ENCODE assay signal across 10 cellular contexts in the genomic region with DNA sequence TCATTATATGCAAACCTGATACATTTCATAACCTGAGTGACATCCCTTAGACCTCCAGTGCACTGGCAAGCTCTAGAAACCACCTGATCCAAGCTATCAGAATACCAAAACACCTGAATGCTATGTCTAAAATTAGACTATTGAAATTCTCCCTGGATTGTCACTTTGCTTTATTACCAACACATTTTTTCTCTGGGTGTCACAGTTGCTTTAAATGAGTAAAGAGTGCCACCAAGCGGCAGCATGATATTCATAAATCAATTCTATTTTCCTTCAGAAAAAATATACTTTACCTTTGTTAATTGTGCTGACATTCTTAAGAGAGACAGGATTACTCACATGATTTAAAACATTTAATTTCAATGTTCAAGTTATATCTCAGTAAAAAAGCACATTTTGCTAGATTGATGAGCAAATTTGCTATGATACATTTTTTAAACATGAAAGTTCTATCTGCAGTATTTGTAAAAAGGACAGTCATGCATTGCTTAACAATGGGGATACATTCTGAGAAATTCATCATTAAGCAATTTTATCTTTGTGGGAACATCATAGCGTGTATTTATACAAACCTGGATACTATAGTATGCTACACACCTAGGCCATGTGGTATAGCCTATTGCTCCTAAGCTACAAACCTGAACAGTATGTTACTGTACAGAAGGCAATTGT.
DNase-seq lines count a peak whose midpoint lies in the region; ATAC-seq and TF ChIP-seq lines count a peak whose summit lies in the region.
"Had no signal": no experiment of that assay in that cellular context is flagged by ENCODE, and none has a peak within 500 bp of the region (broad histone marks: within the 10 kb centered on the region; RNA-seq: fewer than 3 reads in every experiment).

No MANE protein-coding gene starts in this region.

- TF ChIP-seq CTCF in smooth muscle cell (IDR thresholded peaks at IDR 0.05; ENCODE audit: borderline replicate concordance, insufficient read depth, poor library complexity, severe bottlenecking) = peak; percentile 78

- 0% methylated on average over 2 of the region's 2 CpGs for WGBS in smooth muscle cell (ENCODE audit: low lambda C conversion rate)

- peak; percentile 33 to 78 (median 51) for DNase-seq in NCI-H1417 (lab: John Stamatoyannopoulos, UW)
- DNase-seq in NCI-H1417 treated with DMSO at 0.1 percent for 48 hours (lab: John Stamatoyannopoulos, UW) = no peak
- DNase-seq in NCI-H69 (lab: John Stamatoyannopoulos, UW) = peak; percentile 75
- DNase-seq in glomerular endothelial cell (ENCODE audit: extremely low read depth, low read depth, low spot score) = peak; percentile 23
- DNase-seq in smooth muscle cell (lab: John Stamatoyannopoulos, UW; ENCODE audit: unreplicated experiment) = no peak
- DNase-seq in UCSD-AML1 (lab: John Stamatoyannopoulos, UW; ENCODE audit: unreplicated experiment) = no peak

- H3K9ac ChIP-seq in smooth muscle cell (ENCODE audit: low read depth) = no peak overlapping the region

- H3K27ac Mint-ChIP-seq in activated T-helper 17 cell treated with anti-CD3 and anti-CD28 coated beads, Interleukin-2, amount 50 U/mL, for 72 hours = no peak overlapping the region
- H3K27ac Mint-ChIP-seq: activated naive CD4-positive, alpha-beta T cell treated with anti-CD3 and anti-CD28 coated beads, Interleukin-2, amount 50 U/mL, for 72 hours; stimulated activated naive CD8-positive, alpha-beta T cell treated with anti-CD3 and anti-CD28 coated beads, Interleukin-15, Interleukin-2, amounts not matched to agents 100 ng/mL and 50 ng/mL, for 24 hours had no signal

- H3K36me3 Mint-ChIP-seq in activated T-helper 17 cell treated with anti-CD3 and anti-CD28 coated beads, Interleukin-2, amount 50 U/mL, for 72 hours (ENCODE audit: low read depth) = no peaks in the 10 kb centered on the region
- H3K36me3 Mint-ChIP-seq: activated naive CD4-positive, alpha-beta T cell treated with anti-CD3 and anti-CD28 coated beads, Interleukin-2, amount 50 U/mL, for 72 hours had no signal

- no peak overlapping the region for H3K27ac ChIP-seq in smooth muscle cell (ENCODE audit: low read depth)

- H3K4me1 Mint-ChIP-seq in activated T-helper 17 cell treated with anti-CD3 and anti-CD28 coated beads, Interleukin-2, amount 50 U/mL, for 72 hours = no peaks in the 10 kb centered on the region

- no peaks in the 10 kb centered on the region for H3K27me3 ChIP-seq in smooth muscle cell (ENCODE audit: low read depth)

- no peak overlapping the region for H2AFZ ChIP-seq in smooth muscle cell (ENCODE audit: low read depth)

- ATAC-seq in HG02678 (IDR thresholded peaks at IDR 0.05; ENCODE audit: unreplicated experiment) = peak; percentile 25
- ATAC-seq in activated T-helper 17 cell treated with anti-CD3 and anti-CD28 coated beads, Interleukin-2, amount 50 U/mL, for 72 hours (replicated peaks) = peak; percentile 31

- no peak overlapping the region for H3K4me3 Mint-ChIP-seq in activated T-helper 17 cell treated with anti-CD3 and anti-CD28 coated beads, Interleukin-2, amount 50 U/mL, for 72 hours
- H3K4me3 Mint-ChIP-seq: stimulated activated naive CD8-positive, alpha-beta T cell treated with anti-CD3 and anti-CD28 coated beads, Interleukin-15, Interleukin-2, amounts not matched to agents 100 ng/mL and 50 ng/mL, for 24 hours had no signal

- no peaks in the 10 kb centered on the region for H3K27me3 Mint-ChIP-seq in activated T-helper 17 cell treated with anti-CD3 and anti-CD28 coated beads, Interleukin-2, amount 50 U/mL, for 72 hours
- H3K27me3 Mint-ChIP-seq: stimulated activated naive CD8-positive, alpha-beta T cell treated with anti-CD3 and anti-CD28 coated beads, Interleukin-15, Interleukin-2, amounts not matched to agents 100 ng/mL and 50 ng/mL, for 24 hours had no signal

- H4K20me1 ChIP-seq in smooth muscle cell (ENCODE audit: low read depth) = no peaks in the 10 kb centered on the region

- H3K79me2 ChIP-seq in smooth muscle cell (ENCODE audit: low read depth) = no peaks in the 10 kb centered on the region

- no peaks in the 10 kb centered on the region for H3F3A ChIP-seq in smooth muscle cell (ENCODE audit: low read depth)

- no peaks in the 10 kb centered on the region for H3K4me1 ChIP-seq in smooth muscle cell (ENCODE audit: low read depth)

- no peaks in the 10 kb centered on the region for H3K9me3 ChIP-seq in smooth muscle cell (replicated peaks; ENCODE audit: low read depth)

- no peak overlapping the region for H3K4me2 ChIP-seq in smooth muscle cell

- no peak overlapping the region for H3K4me3 ChIP-seq in smooth muscle cell

- no peaks in the 10 kb centered on the region for H3K9me3 Mint-ChIP-seq in activated T-helper 17 cell treated with anti-CD3 and anti-CD28 coated beads, Interleukin-2, amount 50 U/mL, for 72 hours
- H3K9me3 Mint-ChIP-seq: activated naive CD4-positive, alpha-beta T cell treated with anti-CD3 and anti-CD28 coated beads, Interleukin-2, amount 50 U/mL, for 72 hours; stimulated activated naive CD8-positive, alpha-beta T cell treated with anti-CD3 and anti-CD28 coated beads, Interleukin-15, Interleukin-2, amounts not matched to agents 100 ng/mL and 50 ng/mL, for 24 hours had no signal

- H3K36me3 ChIP-seq in smooth muscle cell (ENCODE audit: low read depth) = no peaks in the 10 kb centered on the region

Comparison
In these comparisons a context has a peak if more than half of its experiments do, and no peak if none do; other contexts are left out.
1. DNase-seq: peak in NCI-H1417 (3 of 3), NCI-H69 (single experiment) and glomerular endothelial cell (single experiment); none in NCI-H1417 treated with DMSO at 0.1 percent for 48 hours (single experiment), smooth muscle cell (single experiment) and UCSD-AML1 (single experiment).